13 cellular contexts compared by ENCODE assay signal in genomic region chr15:85718271-85718971, GRCh38.
DNase-seq lines count a peak whose midpoint lies in the region; ATAC-seq lines count a peak whose summit lies in the region.
"Had no signal": no experiment of that assay in that cellular context is flagged by ENCODE, and none has a peak within 500 bp of the region (broad histone marks: within the 10 kb centered on the region; RNA-seq: fewer than 3 reads in every experiment).

No MANE protein-coding gene starts in this region.

- H3K4me1 Mint-ChIP-seq in activated naive CD4-positive, alpha-beta T cell treated with anti-CD3 and anti-CD28 coated beads, Interleukin-2, amount 50 U/mL, for 24 hours = peaks cover 64% of the 10 kb centered on the region
- peaks cover 39% of the 10 kb centered on the region for H3K4me1 Mint-ChIP-seq in stimulated activated naive CD8-positive, alpha-beta T cell treated with anti-CD3 and anti-CD28 coated beads, Interleukin-15, amount 100 ng/mL, for 72 hours

- H3K27ac Mint-ChIP-seq in activated naive CD4-positive, alpha-beta T cell treated with anti-CD3 and anti-CD28 coated beads, Interleukin-2, amount 50 U/mL, for 24 hours = peak overlapping the region; percentile 85
- peak overlapping the region; percentile 19 to 90 for H3K27ac Mint-ChIP-seq in stimulated activated naive CD8-positive, alpha-beta T cell treated with anti-CD3 and anti-CD28 coated beads, Interleukin-15, amount 100 ng/mL, for 72 hours

- H3K27me3 Mint-ChIP-seq in activated naive CD4-positive, alpha-beta T cell treated with anti-CD3 and anti-CD28 coated beads, Interleukin-2, amount 50 U/mL, for 24 hours = no peaks in the 10 kb centered on the region
- no peaks in the 10 kb centered on the region for H3K27me3 Mint-ChIP-seq in stimulated activated naive CD8-positive, alpha-beta T cell treated with anti-CD3 and anti-CD28 coated beads, Interleukin-15, amount 100 ng/mL, for 72 hours

- peaks cover 28% of the 10 kb centered on the region for H3K36me3 Mint-ChIP-seq in activated naive CD4-positive, alpha-beta T cell treated with anti-CD3 and anti-CD28 coated beads, Interleukin-2, amount 50 U/mL, for 24 hours

- no peak for DNase-seq in activated naive CD4-positive, alpha-beta T cell treated with anti-CD3 and anti-CD28 coated beads, Interleukin-2, amount 50 U/mL, for 16 hours
- DNase-seq in stimulated activated naive CD8-positive, alpha-beta T cell treated with anti-CD3 and anti-CD28 coated beads, Interleukin-15, amount 100 ng/mL, for 72 hours = no peak
- no peak for DNase-seq in OCI-M2 (lab: John Stamatoyannopoulos, UW; ENCODE audit: unreplicated experiment)
- no peak for DNase-seq in activated effector memory CD4-positive, alpha-beta T cell treated with anti-CD3 and anti-CD28 coated beads, Interleukin-2, amount 50 U/mL, for 16 hours
- no peak for DNase-seq in NCI-H226
- DNase-seq: ACHN; stimulated activated CD4-positive, alpha-beta T cell treated with anti-CD3 and anti-CD28 coated beads, Interleukin-4, amount 100 ng/mL, for 24 hours; tibial artery had no signal

- no peaks in the 10 kb centered on the region for H3K9me3 Mint-ChIP-seq in activated naive CD4-positive, alpha-beta T cell treated with anti-CD3 and anti-CD28 coated beads, Interleukin-2, amount 50 U/mL, for 24 hours
- H3K9me3 Mint-ChIP-seq in stimulated activated naive CD8-positive, alpha-beta T cell treated with anti-CD3 and anti-CD28 coated beads, Interleukin-15, amount 100 ng/mL, for 72 hours = no peaks in the 10 kb centered on the region

- peak; percentile 66 for ATAC-seq in GM21576 (IDR thresholded peaks at IDR 0.05; ENCODE audit: unreplicated experiment)
- ATAC-seq in HG03439 (IDR thresholded peaks at IDR 0.05; ENCODE audit: unreplicated experiment) = peak; percentile 43
- no peak for ATAC-seq in stimulated activated naive CD8-positive, alpha-beta T cell treated with anti-CD3 and anti-CD28 coated beads, Interleukin-15, amount 100 ng/mL, for 72 hours
- ATAC-seq: HCT116, K562 had no signal

- no peak overlapping the region for H3K4me3 Mint-ChIP-seq in activated naive CD4-positive, alpha-beta T cell treated with anti-CD3 and anti-CD28 coated beads, Interleukin-2, amount 50 U/mL, for 24 hours
- no peak overlapping the region for H3K4me3 Mint-ChIP-seq in stimulated activated naive CD8-positive, alpha-beta T cell treated with anti-CD3 and anti-CD28 coated beads, Interleukin-15, amount 100 ng/mL, for 72 hours
